In genomic region chr6:128632131-128632530, GRCh38 we compare ENCODE assay signal across 16 cellular contexts.
DNase-seq lines count a peak whose midpoint lies in the region; ATAC-seq and TF ChIP-seq lines count a peak whose summit lies in the region.
"Had no signal": no experiment of that assay in that cellular context is flagged by ENCODE, and none has a peak within 500 bp of the region (broad histone marks: within the 10 kb centered on the region; RNA-seq: fewer than 3 reads in every experiment).

No MANE protein-coding gene starts in this region.

- no peak overlapping the region for H3K4me3 Mint-ChIP-seq in MCF 10A (ENCODE audit: unreplicated experiment)

- H3K27ac Mint-ChIP-seq in MCF 10A (ENCODE audit: low read depth, unreplicated experiment), result no peak overlapping the region

- POLR2A ChIA-PET in MCF 10A (lab: Yijun Ruan, JAX), result interaction anchor here (0.6 to 1.6 kb wide), 12 partner anchors 9 to 116 kb away, joined by 3 to 7 read pairs (median 3); no protein-coding TSS in a partner anchor

- no peak for TF ChIP-seq CTCF in MCF 10A (IDR thresholded peaks at IDR 0.05; ENCODE audit: unreplicated experiment)
- no peak for TF ChIP-seq CTCF in breast epithelium (IDR thresholded peaks at IDR 0.05)
- no peak for TF ChIP-seq CTCF in body of pancreas (IDR thresholded peaks at IDR 0.05)
- TF ChIP-seq CTCF in esophagus muscularis mucosa (IDR thresholded peaks at IDR 0.05), result no peak

- H3K27ac ChIP-seq in breast epithelium, result no peak overlapping the region
- H3K27ac ChIP-seq in body of pancreas, result no peak overlapping the region
- H3K27ac ChIP-seq in esophagus muscularis mucosa (replicated peaks in 1 of 4), result no peak overlapping the region
- H3K27ac ChIP-seq: SJSA1 had no signal

- ATAC-seq in body of pancreas, result peak; percentile 71
- ATAC-seq in HG02678 (IDR thresholded peaks at IDR 0.05; ENCODE audit: unreplicated experiment), result no peak
- ATAC-seq in HG02798 (IDR thresholded peaks at IDR 0.05; ENCODE audit: poor library complexity, unreplicated experiment), result no peak
- ATAC-seq: GM12878 had no signal

- 29 to 40% methylated on average over 2 of the region's 2 CpGs for WGBS in body of pancreas, 2 donors
- 96% methylated on average over 2 of the region's 2 CpGs for WGBS in esophagus muscularis mucosa

- peaks cover 10% of the 10 kb centered on the region for H3K4me1 Mint-ChIP-seq in MCF 10A (ENCODE audit: insufficient read depth, unreplicated experiment)

- no peaks in the 10 kb centered on the region for H3K27me3 Mint-ChIP-seq in MCF 10A (ENCODE audit: insufficient read depth, unreplicated experiment)

- H3K36me3 ChIP-seq in breast epithelium (no peaks in the 10 kb centered on the region), body of pancreas (replicated peaks in 1 of 2; ENCODE audit: insufficient read depth in 1 of 2, low read depth in 2 of 2) (no peaks in the 10 kb centered on the region), esophagus muscularis mucosa (no peaks in the 10 kb centered on the region)
- H3K36me3 ChIP-seq: SJSA1 had no signal

- intact Hi-C loops in MCF 10A (cut with micrococcal nuclease), result no loop called here
- intact Hi-C loops in breast epithelium (cut with DNase I; ENCODE audit: low total_unique reads), result no loop called here
- intact Hi-C loops in body of pancreas (cut with DNase I), result no loop called here
- intact Hi-C loops in esophagus muscularis mucosa (cut with DNase I), result no loop called here

- no TSS peak for BruUV-seq in MCF 10A (replicated peaks; lab: Mats Ljungman, UMichigan)

- H3K36me3 Mint-ChIP-seq in MCF 10A (ENCODE audit: insufficient read depth, unreplicated experiment), result no peaks in the 10 kb centered on the region

- H3K9me3 ChIP-seq in breast epithelium, result no peaks in the 10 kb centered on the region
- no peaks in the 10 kb centered on the region for H3K9me3 ChIP-seq in body of pancreas
- H3K9me3 ChIP-seq in esophagus muscularis mucosa, result no peaks in the 10 kb centered on the region
- H3K9me3 ChIP-seq: SJSA1 had no signal

- TF ChIP-seq EP300 in esophagus muscularis mucosa (IDR thresholded peaks at IDR 0.05), result no peak

- H3K9me3 Mint-ChIP-seq in MCF 10A (ENCODE audit: unreplicated experiment), result no peaks in the 10 kb centered on the region

- CTCF ChIA-PET in MCF 10A (lab: Yijun Ruan, JAX), result interaction anchor here (0.8 to 1.3 kb wide), 4 partner anchors 24 to 112 kb away, joined by 3 to 4 read pairs (median 3); partner anchors contain the start of gene PTPRK

- TF ChIP-seq POLR2A in breast epithelium (IDR thresholded peaks at IDR 0.05) (no peak), body of pancreas (IDR thresholded peaks at IDR 0.05) (no peak), esophagus muscularis mucosa (IDR thresholded peaks at IDR 0.05; ENCODE audit: low read depth) (no peak)

- no peaks in the 10 kb centered on the region for H3K4me1 ChIP-seq in breast epithelium
- H3K4me1 ChIP-seq in body of pancreas, result peaks cover 17% of the 10 kb centered on the region
- no peaks in the 10 kb centered on the region for H3K4me1 ChIP-seq in esophagus muscularis mucosa

- H3K4me3 ChIP-seq in breast epithelium (no peak overlapping the region), body of pancreas (no peak overlapping the region), esophagus muscularis mucosa (no peak overlapping the region)
- H3K4me3 ChIP-seq: GM12878, SJSA1 had no signal

- H3K27me3 ChIP-seq in breast epithelium (no peaks in the 10 kb centered on the region), body of pancreas (no peaks in the 10 kb centered on the region), esophagus muscularis mucosa (no peaks in the 10 kb centered on the region)
- H3K27me3 ChIP-seq: SJSA1 had no signal

- DNase-seq in MCF 10A (ENCODE audit: unreplicated experiment), result peak; percentile 76
- DNase-seq in breast epithelium (ENCODE audit: low spot score in 2 of 2), result no peak
- peak in 1 of 4 donors; percentile 10 for DNase-seq in body of pancreas
- DNase-seq in iris pigment epithelial cell (ENCODE audit: low read depth), result peak; percentile 15
- DNase-seq in esophagus muscularis mucosa (ENCODE audit: extremely low spot score), result no peak
- DNase-seq in T-helper 9 cell, result no peak
- DNase-seq: C1 segment of cervical spinal cord, DMS53, H7, NCI-H1092, NCI-H187, NCI-H2171 treated with DMSO at 0.1 percent for 48 hours had no signal

Comparison
In these comparisons a context has a peak if more than half of its experiments do, and no peak if none do; other contexts are left out.
1. DNase-seq: peak in MCF 10A (single experiment) and iris pigment epithelial cell (single experiment); none in breast epithelium (0 of 2), esophagus muscularis mucosa (single experiment) and T-helper 9 cell (single experiment).